Comparison of ENCODE assay signal across 10 cellular contexts in the genomic region with DNA sequence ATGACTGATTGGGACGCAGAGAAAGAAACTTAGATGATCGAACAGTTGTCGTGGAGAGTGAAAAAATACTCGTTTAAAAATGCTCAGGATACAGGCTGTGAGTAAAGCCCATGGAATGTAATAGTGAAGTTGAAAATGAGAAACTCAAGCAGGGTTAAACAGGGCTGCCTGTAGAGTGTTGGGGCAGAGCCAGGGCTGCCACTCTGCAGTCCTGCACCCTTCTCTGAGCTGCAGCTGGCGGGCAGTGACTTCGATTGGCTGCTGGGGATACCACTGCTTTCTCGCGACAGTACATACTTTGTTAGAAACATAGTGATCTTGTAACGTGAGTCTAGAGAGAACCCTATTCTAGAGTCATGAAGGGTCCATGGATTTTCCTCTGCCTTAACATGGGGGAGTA.
A peak's percentile ranks its signal among the peaks of the same experiment; 100 is the strongest.
DNase-seq lines count a peak whose midpoint lies in the region; ATAC-seq and TF ChIP-seq lines count a peak whose summit lies in the region.
"Had no signal": no experiment of that assay in that cellular context is flagged by ENCODE, and none has a peak within 500 bp of the region (broad histone marks: within the 10 kb centered on the region; RNA-seq: fewer than 3 reads in every experiment).

No MANE protein-coding gene starts in this region.

- POLR2A ChIA-PET in SK-N-SH (lab: Yijun Ruan, JAX) = interaction anchor here (1.0 kb wide), 1 partner anchor 8 kb away, joined by 3 read pairs; no protein-coding TSS in a partner anchor

- no peak for TF ChIP-seq RAD21 in SK-N-SH (IDR thresholded peaks at IDR 0.05; ENCODE audit: low read length)

- no peaks in the 10 kb centered on the region for H3K27me3 Mint-ChIP-seq in natural killer cell (ENCODE audit: low read depth in 2 of 2)

- peaks cover 93% of the 10 kb centered on the region for H4K20me1 ChIP-seq in DND-41 (ENCODE audit: insufficient read depth, low read length)
- H4K20me1 ChIP-seq in SK-N-SH (ENCODE audit: insufficient read depth) = peaks cover 47% of the 10 kb centered on the region

- H3K9ac ChIP-seq in DND-41 (ENCODE audit: low read depth, low read length) (no peak overlapping the region), SK-N-SH (no peak overlapping the region)

- H3K4me3 Mint-ChIP-seq in natural killer cell = no peak overlapping the region

- peak overlapping the region in 1 of 2 donors; percentile 23 for H3K27ac Mint-ChIP-seq in natural killer cell
- H3K27ac Mint-ChIP-seq: activated T-helper 2 cell treated with anti-CD3 and anti-CD28 coated beads, Interferon-gamma antibody, Interleukin-2, Interleukin-4, amounts not matched to agents 10 μg/mL and 5 μg/mL and 100 μg/mL, durations not matched to agents 14 hours and 24 hours and 36 hours had no signal

- H3K4me3 ChIP-seq in DND-41 (ENCODE audit: low read depth in 1 of 2, low read length in 2 of 2) (no peak overlapping the region), SK-N-SH (ENCODE audit: low read depth in 2 of 2, low read length in 1 of 2) (peak overlapping the region in 1 of 2 experiments; percentile 21; a peak in 2 of 4 replicates), gastroesophageal sphincter (peak overlapping the region in 1 of 2 donors; percentile 11)

- WGBS in SK-N-SH (ENCODE audit: low lambda C conversion rate) = 58% methylated on average over 9 of the region's 9 CpGs
- WGBS in gastroesophageal sphincter (ENCODE audit: low coverage in 1 of 2), 2 donors = 25 to 30% methylated on average over 9 of the region's 9 CpGs

- DNase-seq in DND-41 = no peak
- no peak for DNase-seq in SK-N-SH
- peak; percentile 82 for DNase-seq in pons (ENCODE audit: low spot score)
- no peak for DNase-seq in DMS53 (lab: John Stamatoyannopoulos, UW)
- DNase-seq in NCI-H2107 treated with DMSO at 0.1 percent for 48 hours (lab: John Stamatoyannopoulos, UW; ENCODE audit: unreplicated experiment) = no peak
- no peak for DNase-seq in natural killer cell
- DNase-seq: NCI-H1092 treated with DMSO at 0.1 percent for 48 hours had no signal

- no peak for TF ChIP-seq CTCF in DND-41 (IDR thresholded peaks at IDR 0.05; ENCODE audit: borderline replicate concordance, extremely low read depth, low read length, poor library complexity, severe bottlenecking)
- no peak for TF ChIP-seq CTCF in SK-N-SH (IDR thresholded peaks at IDR 0.05)
- no peak for TF ChIP-seq CTCF in gastroesophageal sphincter (IDR thresholded peaks at IDR 0.05)
- no peak for TF ChIP-seq CTCF in natural killer cell (IDR thresholded peaks at IDR 0.05)

- H3F3A ChIP-seq in SK-N-SH (replicated peaks; ENCODE audit: insufficient read depth) = no peaks in the 10 kb centered on the region

- H3K79me2 ChIP-seq in DND-41 (ENCODE audit: insufficient read depth, low read length) (peaks cover 98% of the 10 kb centered on the region), SK-N-SH (ENCODE audit: insufficient read depth) (peaks cover 89% of the 10 kb centered on the region)

- peaks cover 24% of the 10 kb centered on the region for H3K4me1 ChIP-seq in DND-41 (ENCODE audit: insufficient read depth, low read length)
- H3K4me1 ChIP-seq in SK-N-SH (ENCODE audit: control insufficient read depth in 1 of 2, insufficient read depth in 2 of 2, low read depth in 1 of 2, low read length in 1 of 2) = peaks cover 18 to 30% of the 10 kb centered on the region in 2 experiments; a peak in 3 of 4 replicates
- H3K4me1 ChIP-seq in gastroesophageal sphincter = peaks cover 0 to 63% (median 9%) of the 10 kb centered on the region in 3 donors

- no peaks in the 10 kb centered on the region for H3K36me3 Mint-ChIP-seq in natural killer cell

- ATAC-seq in DND-41 (ENCODE audit: insufficient read depth, low read depth) (0 out of 3 replicates have a peak, but pooled peaks have one; percentile 25), gastroesophageal sphincter (peak; percentile 67), HG02938 (IDR thresholded peaks at IDR 0.05; ENCODE audit: unreplicated experiment) (no peak), natural killer cell (no peak)

- H3K9me3 ChIP-seq in DND-41 (ENCODE audit: insufficient read depth, low read length, severe bottlenecking) = no peaks in the 10 kb centered on the region
- H3K9me3 ChIP-seq in SK-N-SH = no peaks in the 10 kb centered on the region
- H3K9me3 ChIP-seq in gastroesophageal sphincter = no peaks in the 10 kb centered on the region

- no peak for TF ChIP-seq POLR2A in gastroesophageal sphincter (IDR thresholded peaks at IDR 0.05)

- CTCF ChIA-PET in SK-N-SH (lab: Yijun Ruan, JAX) = interaction anchor here (0.6 to 1.0 kb wide), 2 partner anchors 20 to 879 kb away, joined by 3 to 4 read pairs; no protein-coding TSS in a partner anchor

- no peak overlapping the region for H2AFZ ChIP-seq in DND-41 (ENCODE audit: low read depth, low read length)
- no peak overlapping the region for H2AFZ ChIP-seq in SK-N-SH (ENCODE audit: low read depth)

- intact Hi-C loops in natural killer cell (cut with micrococcal nuclease) = no loop called here

- H3K27me3 ChIP-seq in DND-41 (ENCODE audit: insufficient read depth, low read length, poor library complexity) (no peaks in the 10 kb centered on the region), SK-N-SH (ENCODE audit: insufficient read depth) (no peaks in the 10 kb centered on the region), gastroesophageal sphincter (no peaks in the 10 kb centered on the region)

- H3K9me2 ChIP-seq in SK-N-SH = no peaks in the 10 kb centered on the region

- H3K4me2 ChIP-seq in DND-41 (ENCODE audit: insufficient read depth, low read length) (no peak overlapping the region), SK-N-SH (peak overlapping the region; percentile 48)

- peaks cover 87% of the 10 kb centered on the region for H3K36me3 ChIP-seq in DND-41 (ENCODE audit: insufficient read depth, low read length)
- H3K36me3 ChIP-seq in SK-N-SH (replicated peaks in 1 of 2; ENCODE audit: control insufficient read depth in 1 of 2, insufficient read depth in 2 of 2, low read length in 1 of 2) = peaks cover 0 to 4% of the 10 kb centered on the region in 2 experiments
- peaks cover 0 to 4% of the 10 kb centered on the region in 2 donors for H3K36me3 ChIP-seq in gastroesophageal sphincter

- peaks cover 62% of the 10 kb centered on the region in 2 donors for H3K4me1 Mint-ChIP-seq in natural killer cell

- H3K9me3 Mint-ChIP-seq in natural killer cell = no peaks in the 10 kb centered on the region
- H3K9me3 Mint-ChIP-seq: activated T-helper 2 cell treated with anti-CD3 and anti-CD28 coated beads, Interferon-gamma antibody, Interleukin-2, Interleukin-4, amounts not matched to agents 10 μg/mL and 5 μg/mL and 100 μg/mL, durations not matched to agents 14 hours and 24 hours and 36 hours had no signal

- TF ChIP-seq EP300 in SK-N-SH (IDR thresholded peaks at IDR 0.05; ENCODE audit: borderline replicate concordance in 1 of 2, low read depth in 1 of 2, low read length in 1 of 2) (no peak), gastroesophageal sphincter (IDR thresholded peaks at IDR 0.05) (no peak)

- no peak overlapping the region for H3K27ac ChIP-seq in DND-41 (ENCODE audit: low read length)
- H3K27ac ChIP-seq in SK-N-SH (ENCODE audit: low read depth in 2 of 2, low read length in 1 of 2) = peak overlapping the region; percentile 60 to 71
- H3K27ac ChIP-seq in gastroesophageal sphincter = peak overlapping the region in 3 of 4 donors; percentile 22 to 51 (median 35)

TF ChIP-seq in SK-N-SH, 30 proteins besides CTCF, POLR2A, EP300 and RAD21 (continues in another document):
- TF ChIP-seq, protein P1, sequence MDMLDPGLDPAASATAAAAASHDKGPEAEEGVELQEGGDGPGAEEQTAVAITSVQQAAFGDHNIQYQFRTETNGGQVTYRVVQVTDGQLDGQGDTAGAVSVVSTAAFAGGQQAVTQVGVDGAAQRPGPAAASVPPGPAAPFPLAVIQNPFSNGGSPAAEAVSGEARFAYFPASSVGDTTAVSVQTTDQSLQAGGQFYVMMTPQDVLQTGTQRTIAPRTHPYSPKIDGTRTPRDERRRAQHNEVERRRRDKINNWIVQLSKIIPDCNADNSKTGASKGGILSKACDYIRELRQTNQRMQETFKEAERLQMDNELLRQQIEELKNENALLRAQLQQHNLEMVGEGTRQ (IDR thresholded peaks at IDR 0.05; ENCODE audit: borderline replicate concordance, low read depth, low read length) = no peak
- TF ChIP-seq EZH2phosphoT487 (IDR thresholded peaks at IDR 0.05; ENCODE audit: borderline replicate concordance, low read depth) = no peak
- TF ChIP-seq JUND (IDR thresholded peaks at IDR 0.05) = peak; percentile 41
- TF ChIP-seq, protein P2, sequence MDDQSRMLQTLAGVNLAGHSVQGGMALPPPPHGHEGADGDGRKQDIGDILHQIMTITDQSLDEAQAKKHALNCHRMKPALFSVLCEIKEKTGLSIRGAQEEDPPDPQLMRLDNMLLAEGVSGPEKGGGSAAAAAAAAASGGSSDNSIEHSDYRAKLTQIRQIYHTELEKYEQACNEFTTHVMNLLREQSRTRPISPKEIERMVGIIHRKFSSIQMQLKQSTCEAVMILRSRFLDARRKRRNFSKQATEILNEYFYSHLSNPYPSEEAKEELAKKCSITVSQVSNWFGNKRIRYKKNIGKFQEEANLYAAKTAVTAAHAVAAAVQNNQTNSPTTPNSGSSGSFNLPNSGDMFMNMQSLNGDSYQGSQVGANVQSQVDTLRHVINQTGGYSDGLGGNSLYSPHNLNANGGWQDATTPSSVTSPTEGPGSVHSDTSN (IDR thresholded peaks at IDR 0.05) = peak; percentile 58
- TF ChIP-seq TAF1 (IDR thresholded peaks at IDR 0.05; ENCODE audit: borderline replicate concordance, low read depth, low read length) = no peak
- peak; percentile 64 for TF ChIP-seq NFIC (IDR thresholded peaks at IDR 0.05; ENCODE audit: borderline replicate concordance)
- TF ChIP-seq, protein P3, sequence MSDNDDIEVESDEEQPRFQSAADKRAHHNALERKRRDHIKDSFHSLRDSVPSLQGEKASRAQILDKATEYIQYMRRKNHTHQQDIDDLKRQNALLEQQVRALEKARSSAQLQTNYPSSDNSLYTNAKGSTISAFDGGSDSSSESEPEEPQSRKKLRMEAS (IDR thresholded peaks at IDR 0.05; ENCODE audit: low read depth) = no peak
- TF ChIP-seq FOSL2 (IDR thresholded peaks at IDR 0.05; ENCODE audit: borderline replicate concordance, low read depth) = peak; percentile 35; the same call in 1 of the 2 replicates
- TF ChIP-seq, protein P4, sequence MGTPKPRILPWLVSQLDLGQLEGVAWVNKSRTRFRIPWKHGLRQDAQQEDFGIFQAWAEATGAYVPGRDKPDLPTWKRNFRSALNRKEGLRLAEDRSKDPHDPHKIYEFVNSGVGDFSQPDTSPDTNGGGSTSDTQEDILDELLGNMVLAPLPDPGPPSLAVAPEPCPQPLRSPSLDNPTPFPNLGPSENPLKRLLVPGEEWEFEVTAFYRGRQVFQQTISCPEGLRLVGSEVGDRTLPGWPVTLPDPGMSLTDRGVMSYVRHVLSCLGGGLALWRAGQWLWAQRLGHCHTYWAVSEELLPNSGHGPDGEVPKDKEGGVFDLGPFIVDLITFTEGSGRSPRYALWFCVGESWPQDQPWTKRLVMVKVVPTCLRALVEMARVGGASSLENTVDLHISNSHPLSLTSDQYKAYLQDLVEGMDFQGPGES (IDR thresholded peaks at IDR 0.05; ENCODE audit: low read depth, low read length) = no peak
- TF ChIP-seq GATA2 (CRISPR knock-in tag; IDR thresholded peaks at IDR 0.05) = no peak
- TF ChIP-seq TEAD4 (IDR thresholded peaks at IDR 0.05; ENCODE audit: borderline replicate concordance, insufficient read depth) = 0 out of 2 replicates have a peak, but pooled peaks have one; percentile 18
- TF ChIP-seq MXI1 (IDR thresholded peaks at IDR 0.05; ENCODE audit: low read depth, low read length) = no peak

Comparison
In these comparisons a context has a peak if more than half of its experiments do, and no peak if none do; other contexts are left out.
1. ATAC-seq: peak in DND-41 (single experiment) and gastroesophageal sphincter (single experiment); none in HG02938 (single experiment) and natural killer cell (0 of 3).